21 cellular contexts compared by ENCODE assay signal in genomic region chr9:121275781-121276658, GRCh38. TPM values are rescaled to one million over a fixed set of nuclear protein-coding genes. Genes with fewer than 3 reads are reported as not detected.
DNase-seq lines count a peak whose midpoint lies in the region; ATAC-seq, FAIRE-seq and TF ChIP-seq lines count a peak whose summit lies in the region.
"Had no signal": no experiment of that assay in that cellular context is flagged by ENCODE, and none has a peak within 500 bp of the region (broad histone marks: within the 10 kb centered on the region; RNA-seq: fewer than 3 reads in every experiment).

No MANE protein-coding gene starts in this region.

- H3K79me2 ChIP-seq in mammary epithelial cell (ENCODE audit: insufficient read depth, low read length) (peaks cover 82% of the 10 kb centered on the region), osteoblast (ENCODE audit: insufficient read depth, low read length) (peaks cover 79% of the 10 kb centered on the region), MM.1S (ENCODE audit: low read length) (no peaks in the 10 kb centered on the region)

- no peaks in the 10 kb centered on the region for H3K27me3 ChIP-seq in mammary epithelial cell (ENCODE audit: insufficient read depth, low read length)
- no peaks in the 10 kb centered on the region for H3K27me3 ChIP-seq in osteoblast (ENCODE audit: insufficient read depth, low read length)
- no peaks in the 10 kb centered on the region for H3K27me3 ChIP-seq in tibial nerve
- H3K27me3 ChIP-seq in MM.1S (replicated peaks; ENCODE audit: insufficient read depth, low read length) = no peaks in the 10 kb centered on the region
- H3K27me3 ChIP-seq: BLaER1 treated with 17β-estradiol and CSF1 and Interleukin-3, amounts not matched to agents 10 nM and 100 nM; testis had no signal

- intact Hi-C loops in MCF 10A (cut with micrococcal nuclease) (no loop called here), mammary epithelial cell (cut with micrococcal nuclease) (no loop called here)
- intact Hi-C loops in activated CD4-positive, alpha-beta T cell treated with anti-CD3 and anti-CD28 coated beads for 36 hours (cut with DNase I, micrococcal nuclease) = no loop called here

- H3K9me3 ChIP-seq in mammary epithelial cell (replicated peaks; ENCODE audit: insufficient read depth, low read length) (no peaks in the 10 kb centered on the region), osteoblast (ENCODE audit: low read depth, low read length) (no peaks in the 10 kb centered on the region), tibial nerve (no peaks in the 10 kb centered on the region), MM.1S (replicated peaks; ENCODE audit: insufficient read depth, low read length) (no peaks in the 10 kb centered on the region)
- H3K9me3 ChIP-seq: BLaER1 treated with 17β-estradiol and CSF1 and Interleukin-3, amounts not matched to agents 10 nM and 100 nM; testis had no signal

- dilution Hi-C loops in mammary epithelial cell (cut with HindIII; ENCODE audit: low sequenced_read_pairs) = no loop called here

- H3K36me3 ChIP-seq in mammary epithelial cell (ENCODE audit: insufficient read depth, low read length) (no peaks in the 10 kb centered on the region), osteoblast (ENCODE audit: insufficient read depth, low read length) (no peaks in the 10 kb centered on the region), tibial nerve (no peaks in the 10 kb centered on the region), MM.1S (replicated peaks; ENCODE audit: insufficient read depth, low read length) (no peaks in the 10 kb centered on the region)

- no peak for FAIRE-seq in frontal cortex (lab: Jason Lieb, UNC)

- H3K4me2 ChIP-seq in mammary epithelial cell (ENCODE audit: insufficient read depth, low read depth, low read length) (no peak overlapping the region), osteoblast (ENCODE audit: insufficient read depth, low read length) (peak overlapping the region; percentile 59), MM.1S (ENCODE audit: low read depth, low read length) (no peak overlapping the region)

- H3K27me3 Mint-ChIP-seq in MCF 10A (ENCODE audit: insufficient read depth, unreplicated experiment) = no peaks in the 10 kb centered on the region
- H3K27me3 Mint-ChIP-seq in activated CD4-positive, alpha-beta T cell treated with anti-CD3 and anti-CD28 coated beads for 36 hours = peaks cover 3% of the 10 kb centered on the region

- no peak overlapping the region for H3K9ac ChIP-seq in mammary epithelial cell (ENCODE audit: insufficient read depth, low read length)
- H3K9ac ChIP-seq in MM.1S (ENCODE audit: low read length) = no peak overlapping the region

- no peaks in the 10 kb centered on the region for H3K9me3 Mint-ChIP-seq in MCF 10A (ENCODE audit: unreplicated experiment)
- H3K9me3 Mint-ChIP-seq in activated CD4-positive, alpha-beta T cell treated with anti-CD3 and anti-CD28 coated beads for 36 hours (ENCODE audit: low read depth) = no peaks in the 10 kb centered on the region

- H4K20me1 ChIP-seq in mammary epithelial cell (ENCODE audit: insufficient read depth, low read length) (no peaks in the 10 kb centered on the region), osteoblast (ENCODE audit: insufficient read depth, low read length) (peaks cover 35% of the 10 kb centered on the region), MM.1S (ENCODE audit: insufficient read depth, low read length) (no peaks in the 10 kb centered on the region)

- peaks cover 36% of the 10 kb centered on the region for H3K4me1 Mint-ChIP-seq in MCF 10A (ENCODE audit: insufficient read depth, unreplicated experiment)
- peaks cover 5% of the 10 kb centered on the region for H3K4me1 Mint-ChIP-seq in activated CD4-positive, alpha-beta T cell treated with anti-CD3 and anti-CD28 coated beads for 36 hours

- no peak for TF ChIP-seq POLR2A in tibial nerve (IDR thresholded peaks at IDR 0.05)

- WGBS in mammary epithelial cell (ENCODE audit: low coverage, missing lambda C conversion rate) = 82% methylated on average over 7 of the region's 8 CpGs
- WGBS in tibial nerve, 2 donors = 33 to 45% methylated on average over 8 of the region's 8 CpGs

- H3F3A ChIP-seq in MM.1S (ENCODE audit: insufficient read depth, low read length) = no peaks in the 10 kb centered on the region

- no peaks in the 10 kb centered on the region for H3K36me3 Mint-ChIP-seq in MCF 10A (ENCODE audit: insufficient read depth, unreplicated experiment)
- H3K36me3 Mint-ChIP-seq in activated CD4-positive, alpha-beta T cell treated with anti-CD3 and anti-CD28 coated beads for 36 hours (ENCODE audit: low read depth) = no peaks in the 10 kb centered on the region

- BruUV-seq in MCF 10A (replicated peaks; lab: Mats Ljungman, UMichigan) (no TSS peak), mammary epithelial cell (replicated peaks; lab: Mats Ljungman, UMichigan) (no TSS peak)

- no peak overlapping the region for H3K4me3 Mint-ChIP-seq in MCF 10A (ENCODE audit: unreplicated experiment)
- H3K4me3 Mint-ChIP-seq in activated CD4-positive, alpha-beta T cell treated with anti-CD3 and anti-CD28 coated beads for 36 hours = no peak overlapping the region

- H2AFZ ChIP-seq in mammary epithelial cell (ENCODE audit: low read depth, low read length) (no peak overlapping the region), osteoblast (ENCODE audit: low read length) (no peak overlapping the region), MM.1S (ENCODE audit: low read length) (no peak overlapping the region)

- in situ Hi-C loops in mammary epithelial cell (cut with MboI; ENCODE audit: low sequenced_read_pairs in 2 of 2) = no loop called here

- POLR2A ChIA-PET in MCF 10A (lab: Yijun Ruan, JAX) = interaction anchor here (1.6 kb wide), 1 partner anchor 11 kb away, joined by 7 read pairs; no protein-coding TSS in a partner anchor
- POLR2A ChIA-PET in activated CD4-positive, alpha-beta T cell treated with anti-CD3 and anti-CD28 coated beads for 36 hours (lab: Charles Lee) = no interaction called here

- CTCF ChIA-PET in MCF 10A (lab: Yijun Ruan, JAX) = interaction anchor here (1.2 to 3.8 kb wide), 3 partner anchors 42 to 63 kb away, joined by 3 to 67 read pairs (median 11); no protein-coding TSS in a partner anchor
- CTCF ChIA-PET in mammary epithelial cell (lab: Charles Lee; ENCODE audit: low non-redundant PET) = no interaction called here
- CTCF ChIA-PET in activated CD4-positive, alpha-beta T cell treated with anti-CD3 and anti-CD28 coated beads for 36 hours (lab: Charles Lee) = no interaction called here

- H3K4me3 ChIP-seq in mammary epithelial cell (replicated peaks in 1 of 3; ENCODE audit: insufficient read depth in 1 of 3, low read depth in 2 of 3, low read length in 3 of 3) = no peak overlapping the region
- peak overlapping the region; percentile 12 for H3K4me3 ChIP-seq in osteoblast (ENCODE audit: insufficient read depth, low read length)
- no peak overlapping the region for H3K4me3 ChIP-seq in tibial nerve
- no peak overlapping the region for H3K4me3 ChIP-seq in MM.1S (ENCODE audit: low read length)
- H3K4me3 ChIP-seq: BLaER1 treated with 17β-estradiol and CSF1 and Interleukin-3, amounts not matched to agents 10 nM and 100 nM; testis had no signal

- no peaks in the 10 kb centered on the region for H3K9me2 ChIP-seq in MM.1S (replicated peaks; ENCODE audit: insufficient read depth, low read length)

- peak overlapping the region; percentile 39 for H3K27ac Mint-ChIP-seq in MCF 10A (ENCODE audit: low read depth, unreplicated experiment)
- H3K27ac Mint-ChIP-seq in activated CD4-positive, alpha-beta T cell treated with anti-CD3 and anti-CD28 coated beads for 36 hours = no peak overlapping the region

- peak in 1 of 2 donors; percentile 17 for TF ChIP-seq EP300 in tibial nerve (IDR thresholded peaks at IDR 0.05)

- H3K4me1 ChIP-seq in mammary epithelial cell (ENCODE audit: insufficient read depth, low read length) (peaks cover 68% of the 10 kb centered on the region), osteoblast (ENCODE audit: insufficient read depth, low read length) (peaks cover 94% of the 10 kb centered on the region), tibial nerve (peaks cover 10 to 99% (median 87%) of the 10 kb centered on the region in 4 donors), MM.1S (ENCODE audit: low read length) (no peaks in the 10 kb centered on the region)

- DNase-seq in MCF 10A (ENCODE audit: unreplicated experiment) (no peak), mammary epithelial cell (no peak), epithelial cell of prostate (ENCODE audit: low read depth, low spot score) (no peak), osteoblast (ENCODE audit: insufficient read length, low spot score, missing footprints) (no peak), tibial nerve (ENCODE audit: low spot score in 2 of 2) (no peak), MM.1S (no peak), frontal cortex (ENCODE audit: low spot score in 2 of 2) (no peak)
- no peak for DNase-seq in activated CD4-positive, alpha-beta T cell treated with anti-CD3 and anti-CD28 coated beads for 36 hours
- DNase-seq: 8988T; activated CD4-positive, alpha-beta T cell treated with anti-CD3 and anti-CD28 coated beads for 4 hours; activated CD8-positive, alpha-beta memory T cell treated with anti-CD3 and anti-CD28 coated beads, Interleukin-2, amount 50 U/mL, for 4 hours; activated gamma-delta T cell treated with Interleukin-2 at 50 U/mL for 16 hours; NCI-H1694 treated with DMSO at 0.1 percent for 48 hours; NCI-H510A; SHP77 treated with DMSO at 0.1 percent for 48 hours; stimulated activated CD4-positive, alpha-beta T cell treated with anti-CD3 and anti-CD28 coated beads, Interleukin-2, amount 100 ng/mL, for 24 hours; T-helper 9 cell; testis had no signal

- ATAC-seq in activated CD4-positive, alpha-beta T cell treated with anti-CD3 and anti-CD28 coated beads for 36 hours = no peak
- ATAC-seq: esophagus mucosa, HCT116 had no signal

- TF ChIP-seq CTCF in MCF 10A (IDR thresholded peaks at IDR 0.05; ENCODE audit: unreplicated experiment) (no peak), mammary epithelial cell (conservative IDR thresholded peaks at IDR 0.05 in 1 of 2, IDR thresholded peaks at IDR 0.05 in 1 of 2; ENCODE audit: extremely low read depth in 1 of 2, insufficient read depth in 1 of 2, low read depth in 1 of 2, low read length in 2 of 2) (no peak), osteoblast (IDR thresholded peaks at IDR 0.05; ENCODE audit: extremely low read depth, low read depth, low read length) (no peak), tibial nerve (IDR thresholded peaks at IDR 0.05) (no peak), MM.1S (IDR thresholded peaks at IDR 0.05; ENCODE audit: low read length) (no peak)

- H3K27ac ChIP-seq in mammary epithelial cell (ENCODE audit: insufficient read depth, low read depth, low read length) (no peak overlapping the region), epithelial cell of prostate (peak overlapping the region; percentile 91), osteoblast (ENCODE audit: low read depth, low read length) (peak overlapping the region; percentile 84), tibial nerve (peak overlapping the region; percentile 49 to 99 (median 92)), MM.1S (ENCODE audit: low read length) (no peak overlapping the region)

RNA-seq across cellular contexts. Expression of gene GSN, which starts 8.1 kb away (rescaled TPM):
- total RNA-seq in MCF 10A (2022) = 21.9 and 24.9 TPM in 2 replicates
- total RNA-seq in mammary epithelial cell = 100 to 1,000 TPM; 196 to 723 TPM
- 462 TPM for polyA plus RNA-seq in mammary epithelial cell
- 325 TPM for polyA minus RNA-seq in mammary epithelial cell
- total RNA-seq in osteoblast = 372 and 405 TPM in 2 replicates
- total RNA-seq in tibial nerve = 1,000 to 10,000 TPM; 1,899 to 6,678 (median 4,539) TPM
- total RNA-seq in frontal cortex = 24.5 TPM
- 1 to 10 TPM; 1.7 to 1.9 TPM for total RNA-seq in activated CD4-positive, alpha-beta T cell treated with anti-CD3 and anti-CD28 coated beads for 36 hours

Comparison
In these comparisons a context has a peak if more than half of its experiments do, and no peak if none do; other contexts are left out.
1. H3K27ac ChIP-seq: peak in epithelial cell of prostate (single experiment), osteoblast (single experiment) and tibial nerve (4 of 4); none in mammary epithelial cell (single experiment) and MM.1S (single experiment).